8 cellular contexts compared by ENCODE assay signal in genomic region chr18:623760-624620, GRCh38. TPM values are rescaled to one million over a fixed set of nuclear protein-coding genes. Genes with fewer than 3 reads are reported as not detected.
DNase-seq lines count a peak whose midpoint lies in the region; ATAC-seq and TF ChIP-seq lines count a peak whose summit lies in the region.

No MANE protein-coding gene starts in this region.

- peaks cover 32% of the 10 kb centered on the region for H3K27me3 ChIP-seq in AG04450 (ENCODE audit: control insufficient read depth, insufficient read depth, low read length)
- H3K27me3 ChIP-seq in heart right ventricle = peaks cover 0 to 16% (median 0%) of the 10 kb centered on the region in 7 donors

- H3K4me1 ChIP-seq in heart right ventricle = no peaks in the 10 kb centered on the region

- 59 to 63% methylated on average over 11 of the region's 11 CpGs for WGBS in heart right ventricle, 2 donors

- no peaks in the 10 kb centered on the region for H3K36me3 Mint-ChIP-seq in activated naive CD4-positive, alpha-beta T cell treated with anti-CD3 and anti-CD28 coated beads, Interleukin-2, amount 50 U/mL, for 72 hours

- H3K27ac ChIP-seq in AG04450 (ENCODE audit: low read depth, low read length) (no peak overlapping the region), heart right ventricle (no peak overlapping the region)

- peak; percentile 56 for DNase-seq in AG04450 (ENCODE audit: low read depth, low spot score)
- DNase-seq in LoVo (ENCODE audit: low spot score) = peak; percentile 67
- DNase-seq in SW 1271 (lab: John Stamatoyannopoulos, UW) = peak; percentile 11 to 27
- DNase-seq in activated naive CD4-positive, alpha-beta T cell treated with anti-CD3 and anti-CD28 coated beads, Interleukin-2, amount 50 U/mL, for 72 hours (ENCODE audit: low spot score in 2 of 2) = peak in 1 of 2 donors; percentile 55
- DNase-seq in heart right ventricle = peak; percentile 43 to 62
- DNase-seq in renal cortical epithelial cell (ENCODE audit: low read depth) = peak; percentile 66

- CTCF ChIA-PET in AG04450 (lab: Charles Lee) = interaction anchor here (0.5 to 9.8 kb wide), 52 partner anchors 9 to 381 kb away, joined by 3 to 178 read pairs (median 3); partner anchors contain the start of gene THOC1

- peak; percentile 57 for ATAC-seq in GM19043 (IDR thresholded peaks at IDR 0.05; ENCODE audit: low read depth, unreplicated experiment)
- peak; percentile 84 to 87 for ATAC-seq in activated naive CD4-positive, alpha-beta T cell treated with anti-CD3 and anti-CD28 coated beads, Interleukin-2, amount 50 U/mL, for 72 hours
- ATAC-seq in heart right ventricle = peak in 5 of 8 donors; percentile 49 to 75 (median 73)
- ATAC-seq in GM21737 (IDR thresholded peaks at IDR 0.05; ENCODE audit: unreplicated experiment) = no peak

- H3K27ac Mint-ChIP-seq in activated naive CD4-positive, alpha-beta T cell treated with anti-CD3 and anti-CD28 coated beads, Interleukin-2, amount 50 U/mL, for 72 hours = no peak overlapping the region

- no peaks in the 10 kb centered on the region for H3K36me3 ChIP-seq in heart right ventricle

- intact Hi-C loops in heart right ventricle (cut with DNase I) = loop anchor here in 9 of 10 donors (2.0 to 10.0 kb wide), 7 partner anchors 81 to 215 kb away; no protein-coding TSS in a partner anchor

- peak; percentile 77 for TF ChIP-seq CTCF in AG04450 (IDR thresholded peaks at IDR 0.05; ENCODE audit: low read depth, low read length)
- peak; percentile 48 to 85 (median 80) for TF ChIP-seq CTCF in heart right ventricle (IDR thresholded peaks at IDR 0.05)

- POLR2A ChIA-PET in AG04450 (lab: Yijun Ruan, JAX) = interaction anchor here (0.6 kb wide), 1 partner anchor 15 kb away, joined by 5 read pairs; no protein-coding TSS in a partner anchor

- no peaks in the 10 kb centered on the region for H3K9me3 Mint-ChIP-seq in activated naive CD4-positive, alpha-beta T cell treated with anti-CD3 and anti-CD28 coated beads, Interleukin-2, amount 50 U/mL, for 72 hours

- H3K4me3 ChIP-seq in AG04450 (ENCODE audit: low read depth, low read length) (no peak overlapping the region), heart right ventricle (no peak overlapping the region)

- H3K9me3 ChIP-seq in AG04450 (ENCODE audit: control insufficient read depth, insufficient read depth, low read length) = no peaks in the 10 kb centered on the region
- H3K9me3 ChIP-seq in heart right ventricle = no peaks in the 10 kb centered on the region

RNA-seq across cellular contexts. Expression of gene CLUL1, which starts 27.2 kb away (rescaled TPM):
- not detected in 2 replicates for polyA plus RNA-seq in AG04450 (2011; rRNA removed)
- not detected in 2 replicates for polyA minus RNA-seq in AG04450 (2011; rRNA and poly(A)+ RNA removed)
- not detected for total RNA-seq in activated naive CD4-positive, alpha-beta T cell treated with anti-CD3 and anti-CD28 coated beads, Interleukin-2, amount 50 U/mL, for 72 hours
- total RNA-seq in heart right ventricle = not detected
- not detected for polyA plus RNA-seq in heart right ventricle
- 6.1 TPM in 1 of 2 replicates, not detected in the other for total RNA-seq in renal cortical epithelial cell

RNA-seq across cellular contexts. Expression of gene TYMS, which starts 33.5 kb away (rescaled TPM):
- polyA plus RNA-seq in AG04450 (2011; rRNA removed) (43.0 and 46.6 TPM in 2 replicates), heart right ventricle (1 to 10 TPM in 1 of 2 donors, under 1 TPM in 1; 0.80 to 1.0 TPM)
- polyA minus RNA-seq in AG04450 (2011; rRNA and poly(A)+ RNA removed) = 49.1 and 59.9 TPM in 2 replicates
- total RNA-seq in activated naive CD4-positive, alpha-beta T cell treated with anti-CD3 and anti-CD28 coated beads, Interleukin-2, amount 50 U/mL, for 72 hours = 100 to 1,000 TPM; 344 to 378 TPM
- total RNA-seq in heart right ventricle (10 to 100 TPM in 1 of 10 donors, 1 to 10 TPM in 8, under 1 TPM in 1; 0.91 to 16.7 (median 2.2) TPM), renal cortical epithelial cell (19.4 and 25.9 TPM in 2 replicates)

RNA-seq across cellular contexts. Expression of gene CETN1, which starts 43.8 kb away (rescaled TPM):
- not detected in 2 replicates for polyA plus RNA-seq in AG04450 (2011; rRNA removed)
- not detected in 2 replicates for polyA minus RNA-seq in AG04450 (2011; rRNA and poly(A)+ RNA removed)
- total RNA-seq in activated naive CD4-positive, alpha-beta T cell treated with anti-CD3 and anti-CD28 coated beads, Interleukin-2, amount 50 U/mL, for 72 hours = not detected
- total RNA-seq in heart right ventricle = not detected
- not detected for polyA plus RNA-seq in heart right ventricle
- total RNA-seq in renal cortical epithelial cell = not detected in 2 replicates

Comparison
In these comparisons a context has a peak if more than half of its experiments do, and no peak if none do; other contexts are left out.
1. RNA of gene TYMS, which starts 33.5 kb away (total RNA-seq): 344 to 378 TPM in activated naive CD4-positive, alpha-beta T cell treated with anti-CD3 and anti-CD28 coated beads, Interleukin-2, amount 50 U/mL, for 72 hours; 19.4 to 25.9 TPM in renal cortical epithelial cell and 0.91 to 16.7 TPM in heart right ventricle; every median in the first group is over 10 times any median in the second.